In the genomic region with DNA sequence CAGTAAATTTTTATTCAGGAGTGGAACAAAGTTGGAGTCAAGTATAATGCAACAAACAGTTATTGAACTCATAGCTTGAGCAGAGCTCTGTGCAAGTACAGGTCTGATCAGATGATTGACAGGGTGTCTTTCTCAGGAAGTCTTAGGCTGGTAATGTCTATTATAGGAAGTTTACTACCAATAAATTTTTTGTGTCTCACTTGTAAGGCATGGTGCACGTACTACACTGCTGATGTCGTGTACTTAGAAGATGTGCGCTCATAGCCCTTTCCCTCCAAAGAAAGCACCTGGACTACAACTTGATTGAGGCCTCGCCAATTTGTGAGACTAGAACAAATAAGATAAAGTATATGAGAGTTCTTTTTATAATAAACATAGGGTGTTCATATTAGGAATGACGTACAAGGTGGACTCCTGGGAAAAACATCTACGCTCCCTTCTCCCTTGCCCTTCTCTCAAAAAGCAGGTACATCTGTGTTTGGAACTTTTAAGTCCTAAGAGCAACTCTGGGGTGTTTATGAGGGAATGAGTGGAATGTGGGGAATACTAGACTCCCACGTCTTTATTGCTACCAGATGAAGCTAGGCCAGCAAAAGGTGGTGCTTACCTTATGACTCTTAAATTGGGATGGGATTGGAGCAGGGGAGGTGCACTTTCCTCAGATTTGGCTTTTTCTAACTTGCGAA, we compare ENCODE assay signal across 8 cellular contexts. TPM values are rescaled to one million over a fixed set of nuclear protein-coding genes. Genes with fewer than 3 reads are reported as not detected.
DNase-seq lines count a peak whose midpoint lies in the region; ATAC-seq and TF ChIP-seq lines count a peak whose summit lies in the region.

No MANE protein-coding gene starts in this region.

- DNase-seq in CD4-positive, alpha-beta T cell, result no peak
- DNase-seq in NAMALWA (ENCODE audit: low spot score), result peak; percentile 12
- no peak for DNase-seq in nephron progenitor cell
- DNase-seq in posterior vena cava (ENCODE audit: low spot score), result no peak
- DNase-seq in 8988T, result no peak
- no peak for DNase-seq in NOMO-1 (lab: John Stamatoyannopoulos, UW; ENCODE audit: unreplicated experiment in 2 of 2)

- peaks cover 66% of the 10 kb centered on the region for H3K4me1 Mint-ChIP-seq in CD4-positive, alpha-beta T cell (ENCODE audit: low read depth)
- H3K4me1 Mint-ChIP-seq in nephron progenitor cell, result peaks cover 52% of the 10 kb centered on the region

- peaks cover 22 to 23% of the 10 kb centered on the region in 2 donors for H3K4me1 ChIP-seq in duodenal mucosa (ENCODE audit: control insufficient read depth in 1 of 2, insufficient read depth in 2 of 2, low read length in 2 of 2)

- intact Hi-C loops in CD4-positive, alpha-beta T cell (cut with DNase I, micrococcal nuclease), result loop anchor here in 1 of 2 experiments (10.0 kb wide), 2 partner anchors 551 to 1891 kb away; no protein-coding TSS in a partner anchor
- intact Hi-C loops in posterior vena cava (cut with DNase I), result no loop called here

- no peaks in the 10 kb centered on the region for H3K27me3 ChIP-seq in CD4-positive, alpha-beta T cell (ENCODE audit: control insufficient read depth, insufficient read depth, low read length)
- no peaks in the 10 kb centered on the region for H3K27me3 ChIP-seq in duodenal mucosa (ENCODE audit: control insufficient read depth in 1 of 2, insufficient read depth in 2 of 2, low read length in 2 of 2)

- no peaks in the 10 kb centered on the region for H3K27me3 Mint-ChIP-seq in CD4-positive, alpha-beta T cell
- H3K27me3 Mint-ChIP-seq in nephron progenitor cell (ENCODE audit: low read depth, poor library complexity), result no peaks in the 10 kb centered on the region

- H3K9me3 ChIP-seq in CD4-positive, alpha-beta T cell (ENCODE audit: control insufficient read depth, low read length), result no peaks in the 10 kb centered on the region
- H3K9me3 ChIP-seq in duodenal mucosa (ENCODE audit: control insufficient read depth in 1 of 2, low read length in 2 of 2), result no peaks in the 10 kb centered on the region

- H3K27ac ChIP-seq in CD4-positive, alpha-beta T cell (ENCODE audit: low read depth, low read length), result no peak overlapping the region
- no peak overlapping the region for H3K27ac ChIP-seq in duodenal mucosa (ENCODE audit: low read depth, low read length)

- H3K27ac Mint-ChIP-seq in CD4-positive, alpha-beta T cell, result peak overlapping the region; percentile 84
- H3K27ac Mint-ChIP-seq in nephron progenitor cell, result peak overlapping the region; percentile 70

- H3K4me3 Mint-ChIP-seq in CD4-positive, alpha-beta T cell, result peak overlapping the region; percentile 98
- H3K4me3 Mint-ChIP-seq in nephron progenitor cell, result peak overlapping the region; percentile 98

- peaks cover 8 to 26% of the 10 kb centered on the region in 2 donors for H3K36me3 ChIP-seq in duodenal mucosa (ENCODE audit: control insufficient read depth in 1 of 2, insufficient read depth in 2 of 2, low read length in 2 of 2)

- H3K4me3 ChIP-seq in duodenal mucosa (ENCODE audit: low read depth in 1 of 2, low read length in 2 of 2), result peak overlapping the region; percentile 90 to 99

- POLR2A ChIA-PET in CD4-positive, alpha-beta T cell (lab: Charles Lee), result no interaction called here

- peaks cover 52% of the 10 kb centered on the region for H3K36me3 Mint-ChIP-seq in CD4-positive, alpha-beta T cell (ENCODE audit: low read depth)
- H3K36me3 Mint-ChIP-seq in nephron progenitor cell (ENCODE audit: low read depth), result peaks cover 38% of the 10 kb centered on the region

- no peak for ATAC-seq in CD4-positive, alpha-beta T cell (ENCODE audit: poor library complexity)
- no peak for ATAC-seq in HG03571 (IDR thresholded peaks at IDR 0.05; ENCODE audit: unreplicated experiment)

- TF ChIP-seq CTCF in CD4-positive, alpha-beta T cell (IDR thresholded peaks at IDR 0.05), result no peak
- no peak for TF ChIP-seq CTCF in nephron progenitor cell (IDR thresholded peaks at IDR 0.05)

- H3K9ac ChIP-seq in duodenal mucosa (ENCODE audit: low read depth in 1 of 2, low read length in 2 of 2), result peak overlapping the region in 1 of 2 donors; percentile 91

- CTCF ChIA-PET in CD4-positive, alpha-beta T cell (lab: Charles Lee), result no interaction called here

- H3K9me3 Mint-ChIP-seq in CD4-positive, alpha-beta T cell, result no peaks in the 10 kb centered on the region
- no peaks in the 10 kb centered on the region for H3K9me3 Mint-ChIP-seq in nephron progenitor cell

RNA-seq across cellular contexts. Expression of gene NDUFAF5, which starts 1.5 kb away (rescaled TPM):
- total RNA-seq in CD4-positive, alpha-beta T cell, result 10 to 100 TPM; 70.8 to 73.5 TPM
- total RNA-seq in posterior vena cava, result 10 to 100 TPM; 25.5 to 30.2 TPM

RNA-seq across cellular contexts. Expression of gene ESF1, which starts 1.6 kb away (rescaled TPM):
- total RNA-seq in CD4-positive, alpha-beta T cell, result 1 to 10 TPM; 6.9 to 7.1 TPM
- 10 to 100 TPM; 19.1 to 22.8 TPM for total RNA-seq in posterior vena cava
